In the genomic region with DNA sequence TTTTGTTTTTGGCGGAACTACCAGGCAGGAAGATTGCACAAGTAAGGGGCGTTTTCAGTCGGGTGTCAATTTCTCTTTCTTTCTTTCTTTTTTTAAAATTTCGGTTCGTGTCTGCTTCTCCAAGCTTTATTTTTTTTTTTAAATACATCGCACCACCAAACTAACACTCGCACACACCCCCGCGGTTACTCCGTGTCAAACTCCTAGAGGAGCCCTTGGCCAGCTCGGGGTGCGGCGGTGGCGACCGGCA, we compare ENCODE assay signal across 8 cellular contexts. TPM values are rescaled to one million over a fixed set of nuclear protein-coding genes. Genes with fewer than 3 reads are reported as not detected.
DNase-seq lines count a peak whose midpoint lies in the region; ATAC-seq and TF ChIP-seq lines count a peak whose summit lies in the region.

No MANE protein-coding gene starts in this region.

- DNase-seq in activated naive CD4-positive, alpha-beta T cell treated with anti-CD3 and anti-CD28 coated beads for 36 hours: no peak
- no peak for DNase-seq in activated naive CD4-positive, alpha-beta T cell (lab: John Stamatoyannopoulos, UW)
- DNase-seq in HuH-7.5 (ENCODE audit: low spot score): peak; percentile 36
- DNase-seq in choroid plexus epithelial cell (ENCODE audit: low read depth): no peak
- DNase-seq in naive thymus-derived CD4-positive, alpha-beta T cell: peak in 2 of 9 donors; percentile 29 to 32
- DNase-seq in NCI-H1694 treated with DMSO at 0.1 percent for 48 hours (lab: John Stamatoyannopoulos, UW): no peak

- POLR2A ChIA-PET in naive thymus-derived CD4-positive, alpha-beta T cell (lab: Charles Lee): interaction anchor here (0.5 to 0.7 kb wide), 2 partner anchors 75 to 282 kb away, joined by 3 read pairs; no protein-coding TSS in a partner anchor

- H3K27ac Mint-ChIP-seq in activated naive CD4-positive, alpha-beta T cell treated with anti-CD3 and anti-CD28 coated beads for 36 hours: no peak overlapping the region
- peak overlapping the region in 7 of 9 donors; percentile 22 to 73 (median 60) for H3K27ac Mint-ChIP-seq in naive thymus-derived CD4-positive, alpha-beta T cell

- ATAC-seq in naive thymus-derived CD4-positive, alpha-beta T cell: peak; percentile 44
- ATAC-seq in HG03097 (IDR thresholded peaks at IDR 0.05; ENCODE audit: low FRiP score, unreplicated experiment): no peak
- ATAC-seq in GM21825 (IDR thresholded peaks at IDR 0.05; ENCODE audit: unreplicated experiment): no peak

- H3K27me3 Mint-ChIP-seq in activated naive CD4-positive, alpha-beta T cell treated with anti-CD3 and anti-CD28 coated beads for 36 hours (ENCODE audit: low read depth): peaks cover 21% of the 10 kb centered on the region
- peaks cover 6 to 47% (median 18%) of the 10 kb centered on the region in 5 donors for H3K27me3 Mint-ChIP-seq in naive thymus-derived CD4-positive, alpha-beta T cell

- H3K4me1 Mint-ChIP-seq in activated naive CD4-positive, alpha-beta T cell treated with anti-CD3 and anti-CD28 coated beads for 36 hours (ENCODE audit: low read depth): peaks cover 12% of the 10 kb centered on the region
- H3K4me1 Mint-ChIP-seq in naive thymus-derived CD4-positive, alpha-beta T cell: peaks cover 12 to 25% (median 15%) of the 10 kb centered on the region in 7 donors

- H3K27me3 ChIP-seq in naive thymus-derived CD4-positive, alpha-beta T cell (ENCODE audit: control insufficient read depth in 2 of 2, insufficient read depth in 2 of 2, low read length in 2 of 2): no peaks in the 10 kb centered on the region

- no peaks in the 10 kb centered on the region for H3K9me3 ChIP-seq in naive thymus-derived CD4-positive, alpha-beta T cell (ENCODE audit: control insufficient read depth in 2 of 3, low read length in 3 of 3)

- H3K27ac ChIP-seq in naive thymus-derived CD4-positive, alpha-beta T cell (ENCODE audit: low read depth, low read length): no peak overlapping the region

- peaks cover 10 to 17% of the 10 kb centered on the region in 2 donors for H3K4me1 ChIP-seq in naive thymus-derived CD4-positive, alpha-beta T cell (ENCODE audit: control insufficient read depth in 2 of 2, insufficient read depth in 2 of 2, low read length in 2 of 2)

- no peaks in the 10 kb centered on the region for H3K36me3 Mint-ChIP-seq in activated naive CD4-positive, alpha-beta T cell treated with anti-CD3 and anti-CD28 coated beads for 36 hours (ENCODE audit: low read depth)
- H3K36me3 Mint-ChIP-seq in naive thymus-derived CD4-positive, alpha-beta T cell: peaks cover 0 to 5% (median 0%) of the 10 kb centered on the region in 5 donors

- intact Hi-C loops in activated naive CD4-positive, alpha-beta T cell treated with anti-CD3 and anti-CD28 coated beads for 36 hours (cut with micrococcal nuclease): loop anchor here (1.0 to 2.0 kb wide), 9 partner anchors 37 to 190 kb away; a partner anchor contains a TSS
- intact Hi-C loops in naive thymus-derived CD4-positive, alpha-beta T cell (cut with micrococcal nuclease): loop anchor here (1.0 to 5.0 kb wide), 5 partner anchors 49 to 190 kb away; a partner anchor contains a TSS

- CTCF ChIA-PET in activated naive CD4-positive, alpha-beta T cell treated with anti-CD3 and anti-CD28 coated beads for 36 hours (lab: Charles Lee): interaction anchor here (1.3 to 1.4 kb wide), 2 partner anchors 184 to 196 kb away, joined by 4 to 8 read pairs; no protein-coding TSS in a partner anchor
- CTCF ChIA-PET in naive thymus-derived CD4-positive, alpha-beta T cell (lab: Charles Lee): no interaction called here

- H3K4me3 Mint-ChIP-seq in activated naive CD4-positive, alpha-beta T cell treated with anti-CD3 and anti-CD28 coated beads for 36 hours: peak overlapping the region; percentile 86
- peak overlapping the region; percentile 76 to 96 (median 92) for H3K4me3 Mint-ChIP-seq in naive thymus-derived CD4-positive, alpha-beta T cell

- H3K36me3 ChIP-seq in naive thymus-derived CD4-positive, alpha-beta T cell (ENCODE audit: control insufficient read depth in 2 of 3, insufficient read depth in 3 of 3, low read length in 3 of 3): peaks cover 0 to 5% (median 0%) of the 10 kb centered on the region in 3 experiments

- no peaks in the 10 kb centered on the region for H3K9me3 Mint-ChIP-seq in activated naive CD4-positive, alpha-beta T cell treated with anti-CD3 and anti-CD28 coated beads for 36 hours
- H3K9me3 Mint-ChIP-seq in naive thymus-derived CD4-positive, alpha-beta T cell: peaks cover 0 to 2% (median 0%) of the 10 kb centered on the region in 11 donors

- TF ChIP-seq CTCF in choroid plexus epithelial cell (conservative IDR thresholded peaks at IDR 0.05; ENCODE audit: low read depth, low read length): no peak

- peak overlapping the region; percentile 91 for H3K4me3 ChIP-seq in choroid plexus epithelial cell (ENCODE audit: low read depth, low read length)
- H3K4me3 ChIP-seq in naive thymus-derived CD4-positive, alpha-beta T cell (ENCODE audit: low read length): peak overlapping the region; percentile 85

RNA-seq across cellular contexts. Expression of a gene that starts 0.3 kb away (rescaled TPM):
- total RNA-seq in activated naive CD4-positive, alpha-beta T cell treated with anti-CD3 and anti-CD28 coated beads for 36 hours: 10 to 100 TPM; 35.3 to 39.9 TPM
- 100 to 1,000 TPM; 148 to 280 (median 153) TPM for total RNA-seq in naive thymus-derived CD4-positive, alpha-beta T cell
- 10 to 100 TPM; 46.7 to 52.1 TPM for polyA plus RNA-seq in naive thymus-derived CD4-positive, alpha-beta T cell
